12 cellular contexts compared by ENCODE assay signal in genomic region chr17:82875418-82875856, GRCh38. TPM values are rescaled to one million over a fixed set of nuclear protein-coding genes. Genes with fewer than 3 reads are reported as not detected.
DNase-seq lines count a peak whose midpoint lies in the region; TF ChIP-seq lines count a peak whose summit lies in the region.
"Had no signal": no experiment of that assay in that cellular context is flagged by ENCODE, and none has a peak within 500 bp of the region (broad histone marks: within the 10 kb centered on the region; RNA-seq: fewer than 3 reads in every experiment).

No MANE protein-coding gene starts in this region.

- intact Hi-C loops in activated T-helper 1 cell treated with anti-CD3 and anti-CD28 coated beads, Interleukin-12 subunit alpha, Interleukin-12 subunit beta, Interleukin-2, Interleukin-4 antibody, amounts not matched to agents 30 ng/mL and 10 ng/mL and 1 ng/mL, durations not matched to agents 14 hours and 24 hours and 36 hours (cut with micrococcal nuclease) = loop anchor here (5.0 kb wide), 1 partner anchor 207 kb away; no protein-coding TSS in a partner anchor

- H3K4me1 Mint-ChIP-seq in activated T-helper 1 cell treated with anti-CD3 and anti-CD28 coated beads, Interleukin-12 subunit alpha, Interleukin-12 subunit beta, Interleukin-2, Interleukin-4 antibody, amounts not matched to agents 30 ng/mL and 10 ng/mL and 1 ng/mL, durations not matched to agents 14 hours and 24 hours and 36 hours (ENCODE audit: low read depth) = peaks cover 59% of the 10 kb centered on the region

- no peak overlapping the region for H3K4me3 Mint-ChIP-seq in activated T-helper 1 cell treated with anti-CD3 and anti-CD28 coated beads, Interleukin-12 subunit alpha, Interleukin-12 subunit beta, Interleukin-2, Interleukin-4 antibody, amounts not matched to agents 30 ng/mL and 10 ng/mL and 1 ng/mL, durations not matched to agents 14 hours and 24 hours and 36 hours
- H3K4me3 Mint-ChIP-seq: activated B cell treated with CpG ODN at 0.5 μM for 24 hours had no signal

- no peak overlapping the region for H3K27ac Mint-ChIP-seq in activated T-helper 1 cell treated with anti-CD3 and anti-CD28 coated beads, Interleukin-12 subunit alpha, Interleukin-12 subunit beta, Interleukin-2, Interleukin-4 antibody, amounts not matched to agents 30 ng/mL and 10 ng/mL and 1 ng/mL, durations not matched to agents 14 hours and 24 hours and 36 hours
- H3K27ac Mint-ChIP-seq: activated T-cell treated with anti-CD3 and anti-CD28 coated beads, Interleukin-2, amount 50 U/mL, for 72 hours had no signal

- POLR2A ChIA-PET in GM10248 (lab: Yijun Ruan, JAX) = no interaction called here

- H3K4me3 ChIP-seq in HUES48 (ENCODE audit: low read depth, low read length) (no peak overlapping the region), skin epidermis (no peak overlapping the region)

- peaks cover 20% of the 10 kb centered on the region for H3K36me3 ChIP-seq in HUES48 (ENCODE audit: control insufficient read depth, insufficient read depth, low read length)

- no peak overlapping the region for H3K9ac ChIP-seq in HUES48 (ENCODE audit: low read depth, low read length)

- H3K9me3 Mint-ChIP-seq in activated T-helper 1 cell treated with anti-CD3 and anti-CD28 coated beads, Interleukin-12 subunit alpha, Interleukin-12 subunit beta, Interleukin-2, Interleukin-4 antibody, amounts not matched to agents 30 ng/mL and 10 ng/mL and 1 ng/mL, durations not matched to agents 14 hours and 24 hours and 36 hours = no peaks in the 10 kb centered on the region
- H3K9me3 Mint-ChIP-seq: activated B cell treated with CpG ODN at 0.5 μM for 24 hours; activated T-cell treated with anti-CD3 and anti-CD28 coated beads, Interleukin-2, amount 50 U/mL, for 72 hours had no signal

- no peaks in the 10 kb centered on the region for H3K9me3 ChIP-seq in HUES48 (ENCODE audit: control insufficient read depth, insufficient read depth, low read length)

- H3K27me3 ChIP-seq in HUES48 (ENCODE audit: control insufficient read depth, insufficient read depth, low read length) = no peaks in the 10 kb centered on the region

- peaks cover 12% of the 10 kb centered on the region; the same call in 1 of the 2 replicates for H3K4me1 ChIP-seq in HUES48 (ENCODE audit: control insufficient read depth, insufficient read depth, low read length)

- no peaks in the 10 kb centered on the region for H3K27me3 Mint-ChIP-seq in activated T-helper 1 cell treated with anti-CD3 and anti-CD28 coated beads, Interleukin-12 subunit alpha, Interleukin-12 subunit beta, Interleukin-2, Interleukin-4 antibody, amounts not matched to agents 30 ng/mL and 10 ng/mL and 1 ng/mL, durations not matched to agents 14 hours and 24 hours and 36 hours (ENCODE audit: insufficient read depth)
- H3K27me3 Mint-ChIP-seq: activated B cell treated with CpG ODN at 0.5 μM for 24 hours had no signal

- CTCF ChIA-PET in GM10248 (lab: Yijun Ruan, JAX) = interaction anchor here (0.9 to 1.3 kb wide), 4 partner anchors 9 to 58 kb away, joined by 3 to 5 read pairs (median 4); no protein-coding TSS in a partner anchor

- TF ChIP-seq CTCF in GM10248 (IDR thresholded peaks at IDR 0.05; ENCODE audit: control extremely low read depth, extremely low read depth, low read depth, missing control alignments) = no peak

- H3K27ac ChIP-seq in HUES48 (ENCODE audit: low read depth, low read length) (peak overlapping the region; percentile 9), skin epidermis (peak overlapping the region in 20 of 21 experiments; percentile 63 to 91 (median 82)), substantia nigra (ENCODE audit: low read depth, low read length, poor library complexity, severe bottlenecking) (no peak overlapping the region)

- H3K36me3 Mint-ChIP-seq in activated T-helper 1 cell treated with anti-CD3 and anti-CD28 coated beads, Interleukin-12 subunit alpha, Interleukin-12 subunit beta, Interleukin-2, Interleukin-4 antibody, amounts not matched to agents 30 ng/mL and 10 ng/mL and 1 ng/mL, durations not matched to agents 14 hours and 24 hours and 36 hours (ENCODE audit: low read depth) = peaks cover 49% of the 10 kb centered on the region

- peak; percentile 82 for DNase-seq in iPS-NIHi11 (ENCODE audit: low spot score)
- no peak for DNase-seq in activated T-helper 1 cell treated with anti-CD3 and anti-CD28 coated beads, Interleukin-12 subunit alpha, Interleukin-12 subunit beta, Interleukin-2, Interleukin-4 antibody, amounts not matched to agents 30 ng/mL and 10 ng/mL and 1 ng/mL, durations not matched to agents 14 hours and 24 hours and 36 hours (ENCODE audit: low spot score)
- DNase-seq in NCI-H226 = no peak
- no peak for DNase-seq in substantia nigra (lab: John Stamatoyannopoulos, UW)
- no peak for DNase-seq in GM10248 (ENCODE audit: extremely low spot score)
- DNase-seq: activated B cell treated with CpG ODN at 0.5 μM for 24 hours; activated T-cell treated with anti-CD3 and anti-CD28 coated beads, Interleukin-2, amount 50 U/mL, for 72 hours; stimulated activated CD4-positive, alpha-beta T cell treated with anti-CD3 and anti-CD28 coated beads, Interleukin-15, amount 100 ng/mL, for 24 hours had no signal

TF ChIP-seq in PFSK-1, 5 proteins besides CTCF, POLR2A, EP300 and RAD21:
- TF ChIP-seq TAF1 (IDR thresholded peaks at IDR 0.05; ENCODE audit: borderline replicate concordance, insufficient read depth, low read length) (no peak), SIN3A (IDR thresholded peaks at IDR 0.05; ENCODE audit: borderline replicate concordance, insufficient read depth, low read length) (no peak), POLR2AphosphoS5 (IDR thresholded peaks at IDR 0.05; ENCODE audit: low read depth, low read length) (no peak), FOXP2 (optimal IDR thresholded peaks at IDR 0.05; ENCODE audit: borderline replicate concordance, extremely low read depth, extremely low read length, insufficient read depth) (peak; percentile 45)
- TF ChIP-seq, protein P1, sequence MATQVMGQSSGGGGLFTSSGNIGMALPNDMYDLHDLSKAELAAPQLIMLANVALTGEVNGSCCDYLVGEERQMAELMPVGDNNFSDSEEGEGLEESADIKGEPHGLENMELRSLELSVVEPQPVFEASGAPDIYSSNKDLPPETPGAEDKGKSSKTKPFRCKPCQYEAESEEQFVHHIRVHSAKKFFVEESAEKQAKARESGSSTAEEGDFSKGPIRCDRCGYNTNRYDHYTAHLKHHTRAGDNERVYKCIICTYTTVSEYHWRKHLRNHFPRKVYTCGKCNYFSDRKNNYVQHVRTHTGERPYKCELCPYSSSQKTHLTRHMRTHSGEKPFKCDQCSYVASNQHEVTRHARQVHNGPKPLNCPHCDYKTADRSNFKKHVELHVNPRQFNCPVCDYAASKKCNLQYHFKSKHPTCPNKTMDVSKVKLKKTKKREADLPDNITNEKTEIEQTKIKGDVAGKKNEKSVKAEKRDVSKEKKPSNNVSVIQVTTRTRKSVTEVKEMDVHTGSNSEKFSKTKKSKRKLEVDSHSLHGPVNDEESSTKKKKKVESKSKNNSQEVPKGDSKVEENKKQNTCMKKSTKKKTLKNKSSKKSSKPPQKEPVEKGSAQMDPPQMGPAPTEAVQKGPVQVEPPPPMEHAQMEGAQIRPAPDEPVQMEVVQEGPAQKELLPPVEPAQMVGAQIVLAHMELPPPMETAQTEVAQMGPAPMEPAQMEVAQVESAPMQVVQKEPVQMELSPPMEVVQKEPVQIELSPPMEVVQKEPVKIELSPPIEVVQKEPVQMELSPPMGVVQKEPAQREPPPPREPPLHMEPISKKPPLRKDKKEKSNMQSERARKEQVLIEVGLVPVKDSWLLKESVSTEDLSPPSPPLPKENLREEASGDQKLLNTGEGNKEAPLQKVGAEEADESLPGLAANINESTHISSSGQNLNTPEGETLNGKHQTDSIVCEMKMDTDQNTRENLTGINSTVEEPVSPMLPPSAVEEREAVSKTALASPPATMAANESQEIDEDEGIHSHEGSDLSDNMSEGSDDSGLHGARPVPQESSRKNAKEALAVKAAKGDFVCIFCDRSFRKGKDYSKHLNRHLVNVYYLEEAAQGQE (IDR thresholded peaks at IDR 0.05; ENCODE audit: insufficient read depth in 1 of 2, low read depth in 2 of 2, low read length in 2 of 2) = no peak
TF ChIP-seq in PFSK-1: peak in this region for 1.

RNA-seq across cellular contexts. Expression of gene ZNF750, which starts 35.6 kb away (rescaled TPM):
- polyA plus RNA-seq in PFSK-1 (2012; ENCODE audit: insufficient read length, low read depth) = 2.8 TPM
- not detected in 2 replicates for total RNA-seq in activated T-helper 1 cell treated with anti-CD3 and anti-CD28 coated beads, Interleukin-12 subunit alpha, Interleukin-12 subunit beta, Interleukin-2, Interleukin-4 antibody, amounts not matched to agents 30 ng/mL and 10 ng/mL and 1 ng/mL, durations not matched to agents 14 hours and 24 hours and 36 hours
- total RNA-seq: activated B cell treated with CpG ODN at 0.5 μM for 24 hours; activated T-cell treated with anti-CD3 and anti-CD28 coated beads, Interleukin-2, amount 50 U/mL, for 72 hours; RPMI7951 had no signal
